ENCODE assay signal across 1 cellular context in genomic region chr5:82594097-82594496, GRCh38.
TF ChIP-seq lines count a peak whose summit lies in the region.

No MANE protein-coding gene starts in this region.

TF ChIP-seq in liver, 16 proteins besides CTCF, POLR2A, EP300 and RAD21 (continued from another document):
- TF ChIP-seq ZBTB33 (IDR thresholded peaks at IDR 0.05), result peak; percentile 30
- no peak for TF ChIP-seq MAX (IDR thresholded peaks at IDR 0.05)
- TF ChIP-seq NR2F2 (IDR thresholded peaks at IDR 0.05), result no peak
- TF ChIP-seq YY1 (IDR thresholded peaks at IDR 0.05), result peak; percentile 17
- no peak for TF ChIP-seq FOXA1 (IDR thresholded peaks at IDR 0.05)
- TF ChIP-seq EGR1 (IDR thresholded peaks at IDR 0.05; ENCODE audit: low read depth in 2 of 2), result no peak
- TF ChIP-seq HNF4A (conservative IDR thresholded peaks at IDR 0.05), result peak; percentile 72 to 90
- TF ChIP-seq SP1 (IDR thresholded peaks at IDR 0.05), result peak; percentile 51
- no peak for TF ChIP-seq GABPA (IDR thresholded peaks at IDR 0.05 in 1 of 2, conservative IDR thresholded peaks at IDR 0.05 in 1 of 2)
- TF ChIP-seq ATF3 (IDR thresholded peaks at IDR 0.05), result no peak
- TF ChIP-seq JUND (IDR thresholded peaks at IDR 0.05), result peak in 1 of 2 donors; percentile 46
- peak; percentile 46 for TF ChIP-seq REST (IDR thresholded peaks at IDR 0.05)
- no peak for TF ChIP-seq TAF1 (conservative IDR thresholded peaks at IDR 0.05)
- TF ChIP-seq HNF4G (IDR thresholded peaks at IDR 0.05), result peak; percentile 31
